Comparison of ENCODE assay signal across 22 cellular contexts in the genomic region with DNA sequence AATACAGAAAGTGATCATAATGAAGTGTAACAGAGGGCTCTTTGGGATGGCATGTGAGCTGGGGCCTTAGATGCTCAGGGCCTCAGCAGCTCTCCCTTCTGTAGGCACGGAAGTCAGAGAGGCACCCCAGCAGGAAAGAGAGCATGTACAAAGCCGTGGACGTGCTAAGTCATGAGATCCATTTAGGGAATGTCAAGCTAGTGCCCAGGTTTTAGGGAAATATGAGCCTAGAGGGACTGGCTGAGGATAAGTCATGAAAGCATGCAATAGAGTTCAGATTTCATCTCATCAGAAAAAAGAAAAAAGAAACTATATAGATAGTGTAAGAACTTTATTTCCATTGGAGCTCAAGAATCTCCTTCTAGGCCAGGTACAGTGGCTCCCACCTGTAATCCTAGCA.
"Had no signal": no experiment of that assay in that cellular context is flagged by ENCODE, and none has a peak within 500 bp of the region (broad histone marks: within the 10 kb centered on the region; RNA-seq: fewer than 3 reads in every experiment).

No MANE protein-coding gene starts in this region.

- H3K4me1 Mint-ChIP-seq: mesothelial cell of epicardium had no signal

- H3K4me3 Mint-ChIP-seq: mesothelial cell of epicardium; naive thymus-derived CD8-positive, alpha-beta T cell had no signal

- H3K4me2 ChIP-seq: hepatocyte had no signal

- H3K27ac ChIP-seq: coronary artery, hepatocyte, left ventricle myocardium inferior, lower lobe of right lung, ovary, suprapubic skin, thyroid gland, upper lobe of left lung, uterus had no signal

- H3K36me3 Mint-ChIP-seq: memory B cell; mesothelial cell of epicardium; naive thymus-derived CD8-positive, alpha-beta T cell had no signal

- ATAC-seq: esophagus mucosa; left cardiac atrium; naive thymus-derived CD8-positive, alpha-beta T cell; right cardiac atrium had no signal

- H3K27me3 ChIP-seq: hepatocyte, ovary, suprapubic skin, thyroid gland, upper lobe of left lung, uterus had no signal

- H3K27ac Mint-ChIP-seq: mesothelial cell of epicardium had no signal

- H2AFZ ChIP-seq: hepatocyte had no signal

- DNase-seq: effector memory CD4-positive, alpha-beta T cell; head of caudate nucleus; kidney; left cardiac atrium; left ventricle myocardium inferior; lower lobe of right lung; naive thymus-derived CD8-positive, alpha-beta T cell; nucleus accumbens; ovary; right cardiac atrium; small intestine; stimulated activated CD4-positive, alpha-beta T cell treated with anti-CD3 and anti-CD28 coated beads, Interleukin-12 subunit alpha, Interleukin-12 subunit beta, amount 100 ng/mL, for 4 hours; stimulated activated naive CD4-positive, alpha-beta T cell treated with Interleukin-2 at 50 U/mL for 16 hours; thyroid gland; upper lobe of left lung; uterus had no signal

- H3K27me3 Mint-ChIP-seq: memory B cell had no signal

- H3K4me3 ChIP-seq: coronary artery, hepatocyte, left ventricle myocardium inferior, lower lobe of right lung, ovary, suprapubic skin, thyroid gland, upper lobe of left lung, uterus had no signal

- H3K4me1 ChIP-seq: left ventricle myocardium inferior, suprapubic skin, uterus had no signal

- H3K9me3 Mint-ChIP-seq: mesothelial cell of epicardium had no signal

- H3K36me3 ChIP-seq: left ventricle myocardium inferior, lower lobe of right lung, ovary, suprapubic skin, thyroid gland, upper lobe of left lung, uterus had no signal

- H3K79me2 ChIP-seq: hepatocyte had no signal

- H3K9me3 ChIP-seq: left ventricle myocardium inferior, lower lobe of right lung, ovary, suprapubic skin, thyroid gland, upper lobe of left lung, uterus had no signal
